In genomic region chr1:231408528-231409094, GRCh38 we compare ENCODE assay signal across 15 cellular contexts. TPM values are rescaled to one million over a fixed set of nuclear protein-coding genes. Genes with fewer than 3 reads are reported as not detected.
DNase-seq lines count a peak whose midpoint lies in the region; ATAC-seq and TF ChIP-seq lines count a peak whose summit lies in the region.
"Had no signal": no experiment of that assay in that cellular context is flagged by ENCODE, and none has a peak within 500 bp of the region (broad histone marks: within the 10 kb centered on the region; RNA-seq: fewer than 3 reads in every experiment).

No MANE protein-coding gene starts in this region.

- TF ChIP-seq RAD21 in HCT116 (IDR thresholded peaks at IDR 0.05; ENCODE audit: low read depth): no peak

- H3K36me3 ChIP-seq in HCT116 (ENCODE audit: control insufficient read depth in 1 of 2, insufficient read depth in 2 of 2, low read length in 2 of 2) (peaks cover 3 to 11% of the 10 kb centered on the region in 2 experiments; a peak in 3 of 4 replicates), brain microvascular endothelial cell (replicated peaks) (no peaks in the 10 kb centered on the region), skeletal muscle tissue (ENCODE audit: control insufficient read depth in 3 of 3, insufficient read depth in 3 of 3, low read length in 3 of 3) (peaks cover 0 to 5% (median 4%) of the 10 kb centered on the region in 3 donors)

- in situ Hi-C loops in brain microvascular endothelial cell (cut with HindIII; ENCODE audit: low pct_ligation_motif_present, low sequenced_read_pairs) (no loop called here), ACHN (cut with HindIII; ENCODE audit: low pct_ligation_motif_present, low pct_unique_long_range_greater_than_20kb, low sequenced_read_pairs) (no loop called here)

- H3K79me2 ChIP-seq in HCT116 (ENCODE audit: insufficient read depth, low read length): peaks cover 99% of the 10 kb centered on the region

- DNase-seq in HCT116 (ENCODE audit: low read depth, low spot score) (no peak), brain microvascular endothelial cell (no peak), left colon (no peak), ACHN (no peak), A172 (ENCODE audit: low spot score) (no peak)
- no peak for DNase-seq in activated CD4-positive, alpha-beta T cell treated with anti-CD3 and anti-CD28 coated beads for 1 hour
- DNase-seq: activated CD4-positive, alpha-beta T cell treated with anti-CD3 and anti-CD28 coated beads for 4 hours; activated naive CD4-positive, alpha-beta T cell treated with Interleukin-2 at 50 U/mL for 16 hours; AML-193; erythroblast; H9; NCI-H1930; stimulated activated naive CD4-positive, alpha-beta T cell treated with Interleukin-2 at 50 U/mL for 16 hours had no signal

- H3K4me1 ChIP-seq in HCT116 (ENCODE audit: control insufficient read depth in 1 of 2, insufficient read depth in 2 of 2, low read length in 2 of 2) (peaks cover 20 to 48% of the 10 kb centered on the region in 2 experiments), skeletal muscle tissue (ENCODE audit: control insufficient read depth in 3 of 3, insufficient read depth in 3 of 3, low read length in 3 of 3) (peaks cover 42 to 53% (median 45%) of the 10 kb centered on the region in 3 donors)

- TF ChIP-seq CTCF in HCT116 (IDR thresholded peaks at IDR 0.05 in 2 of 3, conservative IDR thresholded peaks at IDR 0.05 in 1 of 3; ENCODE audit: borderline replicate concordance in 1 of 3, insufficient read depth in 1 of 3, low read depth in 2 of 3, low read length in 2 of 3): no peak
- no peak for TF ChIP-seq CTCF in brain microvascular endothelial cell (IDR thresholded peaks at IDR 0.05; ENCODE audit: low read depth, low read length, missing control alignments)

- TF ChIP-seq POLR2A in HCT116 (IDR thresholded peaks at IDR 0.05; ENCODE audit: borderline replicate concordance, extremely low read depth, insufficient read depth, insufficient read length): no peak

- H3K9ac ChIP-seq in HCT116 (ENCODE audit: low read length) (peak overlapping the region; percentile 49), skeletal muscle tissue (ENCODE audit: low read depth in 1 of 3, low read length in 3 of 3) (peak overlapping the region; percentile 27 to 55 (median 50))

- peak overlapping the region; percentile 75 for H3K4me2 ChIP-seq in HCT116 (ENCODE audit: low read length)

- no peaks in the 10 kb centered on the region for H3K9me3 ChIP-seq in HCT116 (ENCODE audit: control insufficient read depth in 1 of 2, insufficient read depth in 1 of 2, low read depth in 1 of 2, low read length in 2 of 2)
- no peaks in the 10 kb centered on the region for H3K9me3 ChIP-seq in skeletal muscle tissue (ENCODE audit: control insufficient read depth in 3 of 3, low read length in 3 of 3)

- H4K20me1 ChIP-seq in HCT116 (ENCODE audit: insufficient read depth): no peaks in the 10 kb centered on the region

- H2AFZ ChIP-seq in HCT116 (ENCODE audit: low read depth, low read length, poor library complexity, severe bottlenecking): no peak overlapping the region

- intact Hi-C loops in HCT116 (cut with micrococcal nuclease) (no loop called here), left colon (cut with DNase I, micrococcal nuclease) (no loop called here)

- no peaks in the 10 kb centered on the region for H3K27me3 ChIP-seq in HCT116 (ENCODE audit: insufficient read depth, low read length)
- H3K27me3 ChIP-seq in brain microvascular endothelial cell (replicated peaks): no peaks in the 10 kb centered on the region
- no peaks in the 10 kb centered on the region for H3K27me3 ChIP-seq in skeletal muscle tissue (ENCODE audit: control insufficient read depth in 3 of 3, insufficient read depth in 3 of 3, low read length in 3 of 3)

- BruUV-seq in HCT116 (replicated peaks; lab: Mats Ljungman, UMichigan): no TSS peak

- POLR2A ChIA-PET in HCT116 (lab: Charles Lee): no interaction called here

- H3K9me2 ChIP-seq in HCT116 (ENCODE audit: insufficient read depth): no peaks in the 10 kb centered on the region

- CTCF ChIA-PET in HCT116 (lab: Charles Lee): no interaction called here

- ATAC-seq in HCT116 (peak; percentile 13; the same call in 1 of the 2 replicates), left colon (peak; percentile 10), HG03097 (IDR thresholded peaks at IDR 0.05; ENCODE audit: low FRiP score, unreplicated experiment) (no peak)

- H3K27ac ChIP-seq in HCT116 (ENCODE audit: low read depth, low read length): peak overlapping the region; percentile 36; the same call in 1 of the 2 replicates
- H3K27ac ChIP-seq in brain microvascular endothelial cell: peak overlapping the region; percentile 60
- no peak overlapping the region for H3K27ac ChIP-seq in skeletal muscle tissue (ENCODE audit: low read depth, low read length)

- RAD21 ChIA-PET in HCT116 (lab: Charles Lee; ENCODE audit: low non-redundant PET in 1 of 2, low total read pairs in 2 of 2, uncharacterized antibody in 2 of 2, unreplicated experiment in 2 of 2): no interaction called here

- H3K4me3 ChIP-seq in HCT116 (replicated peaks in 1 of 2; ENCODE audit: low read depth in 1 of 2, low read length in 2 of 2): peak overlapping the region in 1 of 2 experiments; percentile 37; a peak in 1 of 4 replicates
- no peak overlapping the region for H3K4me3 ChIP-seq in brain microvascular endothelial cell (ENCODE audit: low read depth, low read length)
- H3K4me3 ChIP-seq in skeletal muscle tissue (ENCODE audit: low read length in 3 of 3): no peak overlapping the region

TF ChIP-seq in HCT116, 20 proteins besides CTCF, POLR2A, EP300 and RAD21:
- TF ChIP-seq EZH2 (IDR thresholded peaks at IDR 0.05): no peak
- TF ChIP-seq CEBPB (IDR thresholded peaks at IDR 0.05; ENCODE audit: low read depth): 0 out of 2 replicates have a peak, but pooled peaks have one; percentile 2

RNA-seq across cellular contexts. Expression of gene EGLN1, which starts 13.5 kb away (rescaled TPM):
- total RNA-seq in HCT116 (2021; ENCODE audit: unreplicated experiment): 27.1 TPM
- polyA plus RNA-seq in HCT116 (2012): 21.8 and 28.5 TPM in 2 replicates
- 10 to 100 TPM; 40.6 to 63.1 TPM for total RNA-seq in left colon
- 55.3 TPM for total RNA-seq in skeletal muscle tissue
- 43.6 and 57.8 TPM in 2 replicates for total RNA-seq in A172 (2014; rRNA removed; shearing (Covaris generic))
